8 cellular contexts compared by ENCODE assay signal in genomic region chr6:31897612-31898199, GRCh38. TPM values are rescaled to one million over a fixed set of nuclear protein-coding genes. Genes with fewer than 3 reads are reported as not detected.
A peak's percentile ranks its signal among the peaks of the same experiment; 100 is the strongest.
DNase-seq lines count a peak whose midpoint lies in the region; ATAC-seq and TF ChIP-seq lines count a peak whose summit lies in the region.

Gene EHMT2, minus strand, starts transcription at chr6:31897698. Its CDS starts 21 bp downstream, at chr6:31897677.

- H3K4me1 Mint-ChIP-seq in IgD-negative memory B cell = peaks cover 8 to 24% (median 21%) of the 10 kb centered on the region in 3 donors

- H3K27me3 ChIP-seq in BLaER1 (no peaks in the 10 kb centered on the region), PC-9 (ENCODE audit: insufficient read depth, low read depth) (no peaks in the 10 kb centered on the region), mucosa of stomach (ENCODE audit: control insufficient read depth, insufficient read depth, low read length) (no peaks in the 10 kb centered on the region)

- H3K4me1 ChIP-seq in BLaER1 = peaks cover 55% of the 10 kb centered on the region
- H3K4me1 ChIP-seq in PC-9 (replicated peaks; ENCODE audit: insufficient read depth) = peaks cover 25% of the 10 kb centered on the region
- H3K4me1 ChIP-seq in mucosa of stomach (ENCODE audit: control insufficient read depth, insufficient read depth, low read length) = peaks cover 13% of the 10 kb centered on the region

- H3K79me2 ChIP-seq in PC-9 (ENCODE audit: low read depth) = peaks cover 30% of the 10 kb centered on the region

- no peaks in the 10 kb centered on the region for H3K9me2 ChIP-seq in PC-9 (ENCODE audit: insufficient read depth)

- TSS peak; percentile 76 for BruUV-seq in PC-9 (replicated peaks; lab: Mats Ljungman, UMichigan)

- TF ChIP-seq CTCF in PC-9 (conservative IDR thresholded peaks at IDR 0.05) = no peak

- peak within 1 kb of the TSS; percentile 97 to 99 (median 98) for H3K27ac Mint-ChIP-seq in IgD-negative memory B cell

- H3F3A ChIP-seq in PC-9 (ENCODE audit: insufficient read depth, low read depth) = peaks cover 32% of the 10 kb centered on the region

- peak; percentile 81 for TF ChIP-seq POLR2A in erythroblast (IDR thresholded peaks at IDR 0.05; ENCODE audit: low read length)

- peak within 1 kb of the TSS; percentile 96 to 98 (median 96) for H3K4me3 Mint-ChIP-seq in IgD-negative memory B cell

- ATAC-seq in GM19438 (IDR thresholded peaks at IDR 0.05; ENCODE audit: low read depth, unreplicated experiment) = peak; percentile 53

- H3K9me3 ChIP-seq in BLaER1 = no peaks in the 10 kb centered on the region
- no peaks in the 10 kb centered on the region for H3K9me3 ChIP-seq in PC-9 (ENCODE audit: insufficient read depth, low read depth)
- H3K9me3 ChIP-seq in mucosa of stomach (ENCODE audit: control insufficient read depth, low read length) = no peaks in the 10 kb centered on the region

- H3K4me2 ChIP-seq in BLaER1 = peak within 1 kb of the TSS; percentile 91
- peak within 1 kb of the TSS; percentile 91 for H3K4me2 ChIP-seq in PC-9

- POLR2A ChIA-PET in PC-9 (lab: Charles Lee; ENCODE audit: unreplicated experiment) = interaction anchor here (0.6 to 1.4 kb wide), 8 partner anchors 35 to 272 kb away, joined by 3 to 18 read pairs (median 7); partner anchors contain the start of genes CLIC1, HSPA1B and NEU1

- H3K9ac ChIP-seq in BLaER1 (peak within 1 kb of the TSS; percentile 87), mucosa of stomach (ENCODE audit: low read length) (peak within 1 kb of the TSS; percentile 79)

- H3K4me3 ChIP-seq in BLaER1 = peak within 1 kb of the TSS; percentile 86
- peak within 1 kb of the TSS; percentile 73 for H3K4me3 ChIP-seq in PC-9
- peak within 1 kb of the TSS; percentile 98 for H3K4me3 ChIP-seq in mucosa of stomach (ENCODE audit: low read length)

- peak within 1 kb of the TSS; percentile 83 for H2AFZ ChIP-seq in PC-9

- intact Hi-C loops in PC-9 (cut with micrococcal nuclease; ENCODE audit: unreplicated experiment) = loop anchor here (5.0 kb wide), 2 partner anchors 65 to 215 kb away; partner anchors contain the start of gene LY6G5C

- CTCF ChIA-PET in PC-9 (lab: Charles Lee) = interaction anchor here (0.8 kb wide), 2 partner anchors 30 to 128 kb away, joined by 3 read pairs; no protein-coding TSS in a partner anchor

- H3K36me3 ChIP-seq in BLaER1 (peaks cover 37% of the 10 kb centered on the region), PC-9 (ENCODE audit: low read depth) (peaks cover 18% of the 10 kb centered on the region; the same call in 1 of the 2 replicates), mucosa of stomach (ENCODE audit: control insufficient read depth, insufficient read depth, low read length) (no peaks in the 10 kb centered on the region)

- peaks cover 13% of the 10 kb centered on the region for H4K20me1 ChIP-seq in BLaER1
- no peaks in the 10 kb centered on the region for H4K20me1 ChIP-seq in PC-9 (ENCODE audit: insufficient read depth)

- no peaks in the 10 kb centered on the region for H3K36me3 Mint-ChIP-seq in IgD-negative memory B cell

- H3K9me3 Mint-ChIP-seq in IgD-negative memory B cell = no peaks in the 10 kb centered on the region

- DNase-seq in PC-9 (peak in 1 of 2 experiments; percentile 85), erythroblast (lab: John Stamatoyannopoulos, UW) (peak; percentile 89 to 93)
- DNase-seq in activated T-cell treated with anti-CD3 and anti-CD28 coated beads, Interleukin-2, amount 50 U/mL, for 1 hour = peak; percentile 83
- DNase-seq in stimulated activated CD8-positive, alpha-beta memory T cell treated with anti-CD3 and anti-CD28 coated beads, Interleukin-4, amount 100 ng/mL, for 48 hours = peak; percentile 89

- H3K27me3 Mint-ChIP-seq in IgD-negative memory B cell = no peaks in the 10 kb centered on the region

- H3K27ac ChIP-seq in BLaER1 = peak within 1 kb of the TSS; percentile 83
- H3K27ac ChIP-seq in PC-9 = peak within 1 kb of the TSS; percentile 44

RNA-seq across cellular contexts. Expression of gene EHMT2, which starts in this region (rescaled TPM):
- polyA plus RNA-seq in IgD-negative memory B cell = 49.3 TPM
- 57.3 and 68.3 TPM in 2 replicates for total RNA-seq in PC-9 (2021)
